In the genomic region with DNA sequence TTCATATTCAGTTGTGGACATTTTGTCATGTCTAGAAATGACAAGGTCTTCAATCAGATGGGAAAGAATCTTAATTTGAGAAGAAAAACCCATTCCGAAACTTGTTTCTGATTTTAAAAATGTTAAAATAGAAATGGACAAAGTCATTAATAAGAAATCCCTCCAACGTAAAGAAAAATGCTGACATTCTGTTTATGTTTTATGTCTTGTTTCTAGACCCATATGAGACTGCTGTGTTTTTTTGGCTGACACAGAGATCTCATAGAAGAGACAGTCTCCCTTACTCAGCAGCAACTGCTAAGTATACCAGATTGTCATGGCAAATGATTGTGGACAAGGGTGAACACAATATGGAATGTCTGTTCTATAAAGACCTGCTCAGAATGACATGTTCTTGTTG, we compare ENCODE assay signal across 34 cellular contexts.
"Had no signal": no experiment of that assay in that cellular context is flagged by ENCODE, and none has a peak within 500 bp of the region (broad histone marks: within the 10 kb centered on the region; RNA-seq: fewer than 3 reads in every experiment).

No MANE protein-coding gene starts in this region.

- H3K36me3 ChIP-seq: adrenal gland, ascending aorta, brain microvascular endothelial cell, breast epithelium, cardiac muscle cell had no signal

- ATAC-seq: activated naive CD4-positive, alpha-beta T cell treated with anti-CD3 and anti-CD28 coated beads, Interleukin-2, amount 50 U/mL, for 72 hours; activated naive CD8-positive, alpha-beta T cell treated with anti-CD3 and anti-CD28 coated beads, Interleukin-2, amount 50 U/mL, for 24 hours; activated T-cell treated with anti-CD3 and anti-CD28 coated beads, Interleukin-2, amount 50 U/mL, for 4 hours; activated T-cell treated with anti-CD3 and anti-CD28 coated beads, Interleukin-2, amount 50 U/mL, for 72 hours; activated T-helper 17 cell treated with anti-CD3 and anti-CD28 coated beads, Interleukin-2, amount 50 U/mL, for 72 hours; body of pancreas had no signal

- H3K4me1 ChIP-seq: adrenal gland, ascending aorta, body of pancreas, breast epithelium had no signal

- H3K4me3 ChIP-seq: adrenal gland, ascending aorta, body of pancreas, breast epithelium, cardiac muscle cell had no signal

- FAIRE-seq: astrocyte, bronchial epithelial cell had no signal

- H3K27me3 ChIP-seq: adrenal gland, ascending aorta, body of pancreas, brain microvascular endothelial cell, breast epithelium, cardiac muscle cell had no signal

- H3K27ac ChIP-seq: adrenal gland, ascending aorta, body of pancreas, brain microvascular endothelial cell, breast epithelium, cardiac muscle cell had no signal

- H3K9me3 ChIP-seq: adrenal gland, ascending aorta, body of pancreas had no signal

- DNase-seq: activated effector memory CD4-positive, alpha-beta T cell treated with anti-CD3 and anti-CD28 coated beads, Interleukin-2, amount 50 U/mL, for 16 hours; activated effector memory CD4-positive, alpha-beta T cell treated with Interleukin-2 at 50 U/mL for 16 hours; activated gamma-delta T cell; activated gamma-delta T cell treated with Interleukin-2 at 50 U/mL for 16 hours; activated naive CD4-positive, alpha-beta T cell; activated naive CD4-positive, alpha-beta T cell treated with anti-CD3 and anti-CD28 coated beads for 36 hours; activated naive CD4-positive, alpha-beta T cell treated with anti-CD3 and anti-CD28 coated beads, Interleukin-2, amount 10 ng/mL, durations not matched to agents 7 days and 5 days; activated naive CD4-positive, alpha-beta T cell treated with anti-CD3 and anti-CD28 coated beads, Interleukin-2, amount 50 U/mL, for 16 hours; activated naive CD4-positive, alpha-beta T cell treated with Interleukin-2 at 50 U/mL for 16 hours; activated naive CD8-positive, alpha-beta T cell treated with anti-CD3 and anti-CD28 coated beads for 36 hours; activated naive CD8-positive, alpha-beta T cell treated with anti-CD3 and anti-CD28 coated beads, Interleukin-2, amount 10 ng/mL, durations not matched to agents 7 days and 5 days; activated naive CD8-positive, alpha-beta T cell treated with anti-CD3 and anti-CD28 coated beads, Interleukin-2, amount 50 U/mL, for 24 hours; activated T-cell treated with anti-CD3 and anti-CD28 coated beads, Interleukin-2, amount 50 U/mL, for 1 hour; activated T-cell treated with anti-CD3 and anti-CD28 coated beads, Interleukin-2, amount 50 U/mL, for 24 hours; activated T-cell treated with anti-CD3 and anti-CD28 coated beads, Interleukin-2, amount 50 U/mL, for 4 hours; activated T-cell treated with anti-CD3 and anti-CD28 coated beads, Interleukin-2, amount 50 U/mL, for 48 hours; activated T-cell treated with anti-CD3 and anti-CD28 coated beads, Interleukin-2, amount 50 U/mL, for 72 hours; adrenal gland; amniotic stem cell; amygdala; anterior cingulate cortex; aorta; body of pancreas; brain microvascular endothelial cell; caudate nucleus; central memory CD4-positive, alpha-beta T cell; cerebellar nuclear complex had no signal
